In the genomic region with DNA sequence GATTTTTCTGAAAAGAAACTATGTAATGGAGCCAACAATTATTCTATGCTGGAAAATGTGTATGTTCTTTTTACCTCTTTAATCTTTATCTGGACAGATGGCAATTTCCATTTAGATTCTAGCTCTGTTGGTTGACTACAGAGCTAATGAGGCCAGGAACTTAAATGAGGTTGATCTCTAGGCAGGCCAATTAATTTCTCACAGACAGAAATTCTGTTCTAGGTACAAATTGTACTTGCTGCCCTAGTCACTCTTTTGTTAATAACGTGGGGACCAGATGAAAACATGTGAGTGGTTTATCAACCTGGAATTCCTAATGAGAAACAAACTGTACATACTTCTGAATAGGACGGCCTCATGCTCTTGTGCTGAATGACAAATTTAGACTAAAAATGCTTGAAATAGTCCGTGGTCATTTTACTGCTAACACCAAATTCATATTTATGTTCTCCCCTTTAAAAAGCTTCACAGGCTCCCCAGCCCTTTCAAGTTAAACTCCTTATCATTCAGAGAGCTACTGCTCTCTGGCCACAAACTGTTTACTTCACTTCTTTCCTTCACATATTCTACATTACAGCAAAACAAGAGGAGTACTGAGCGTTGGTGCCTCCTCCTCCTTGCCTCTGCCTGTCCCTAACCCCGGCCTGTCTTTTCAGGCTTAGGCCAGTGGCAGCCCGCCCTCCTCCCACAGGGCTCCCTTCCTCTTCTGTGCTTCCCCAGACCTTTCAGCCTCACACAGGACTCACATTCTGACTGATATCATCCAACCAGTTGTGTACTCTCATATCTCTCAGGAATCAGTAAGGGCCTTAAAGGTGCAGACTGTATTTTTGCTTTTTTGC, we compare ENCODE assay signal across 8 cellular contexts. TPM values are rescaled to one million over a fixed set of nuclear protein-coding genes. Genes with fewer than 3 reads are reported as not detected.
DNase-seq lines count a peak whose midpoint lies in the region; ATAC-seq lines count a peak whose summit lies in the region.

No MANE protein-coding gene starts in this region.

- peaks cover 13% of the 10 kb centered on the region for H3K36me3 ChIP-seq in KOPT-K1 (ENCODE audit: insufficient read depth, low read length)

- no peaks in the 10 kb centered on the region for H3K9me3 Mint-ChIP-seq in activated T-helper 2 cell treated with anti-CD3 and anti-CD28 coated beads, Interferon-gamma antibody, Interleukin-2, Interleukin-4, amounts not matched to agents 10 μg/mL and 5 μg/mL and 100 μg/mL, durations not matched to agents 14 hours and 24 hours and 36 hours
- peaks cover 2% of the 10 kb centered on the region for H3K9me3 Mint-ChIP-seq in stimulated activated memory B cell treated with anti-CD40 and anti-IgM and Interleukin-4, amounts not matched to agents 10 μg/mL and 1 μg/mL and 100 μg/mL, for 72 hours

- H3K27me3 Mint-ChIP-seq in activated T-helper 2 cell treated with anti-CD3 and anti-CD28 coated beads, Interferon-gamma antibody, Interleukin-2, Interleukin-4, amounts not matched to agents 10 μg/mL and 5 μg/mL and 100 μg/mL, durations not matched to agents 14 hours and 24 hours and 36 hours (ENCODE audit: low read depth) = no peaks in the 10 kb centered on the region
- no peaks in the 10 kb centered on the region for H3K27me3 Mint-ChIP-seq in stimulated activated memory B cell treated with anti-CD40 and anti-IgM and Interleukin-4, amounts not matched to agents 10 μg/mL and 1 μg/mL and 100 μg/mL, for 72 hours

- peaks cover 47% of the 10 kb centered on the region for H3K4me1 Mint-ChIP-seq in activated T-helper 2 cell treated with anti-CD3 and anti-CD28 coated beads, Interferon-gamma antibody, Interleukin-2, Interleukin-4, amounts not matched to agents 10 μg/mL and 5 μg/mL and 100 μg/mL, durations not matched to agents 14 hours and 24 hours and 36 hours (ENCODE audit: low read depth)
- peaks cover 34% of the 10 kb centered on the region for H3K4me1 Mint-ChIP-seq in stimulated activated memory B cell treated with anti-CD40 and anti-IgM and Interleukin-4, amounts not matched to agents 10 μg/mL and 1 μg/mL and 100 μg/mL, for 72 hours

- H3K4me3 Mint-ChIP-seq in activated T-helper 2 cell treated with anti-CD3 and anti-CD28 coated beads, Interferon-gamma antibody, Interleukin-2, Interleukin-4, amounts not matched to agents 10 μg/mL and 5 μg/mL and 100 μg/mL, durations not matched to agents 14 hours and 24 hours and 36 hours (ENCODE audit: low read depth) = peak overlapping the region; percentile 14
- H3K4me3 Mint-ChIP-seq in stimulated activated memory B cell treated with anti-CD40 and anti-IgM and Interleukin-4, amounts not matched to agents 10 μg/mL and 1 μg/mL and 100 μg/mL, for 72 hours = peak overlapping the region; percentile 27

- peaks cover 9% of the 10 kb centered on the region for H3K36me3 Mint-ChIP-seq in activated T-helper 2 cell treated with anti-CD3 and anti-CD28 coated beads, Interferon-gamma antibody, Interleukin-2, Interleukin-4, amounts not matched to agents 10 μg/mL and 5 μg/mL and 100 μg/mL, durations not matched to agents 14 hours and 24 hours and 36 hours (ENCODE audit: low read depth)
- peaks cover 19% of the 10 kb centered on the region for H3K36me3 Mint-ChIP-seq in stimulated activated memory B cell treated with anti-CD40 and anti-IgM and Interleukin-4, amounts not matched to agents 10 μg/mL and 1 μg/mL and 100 μg/mL, for 72 hours

- H3K27ac ChIP-seq in KOPT-K1 (ENCODE audit: low read depth, low read length, poor library complexity, severe bottlenecking) = peak overlapping the region; percentile 6

- H3K9me3 ChIP-seq in KOPT-K1 (ENCODE audit: insufficient read depth, low read length, poor library complexity, severe bottlenecking) = no peaks in the 10 kb centered on the region

- ATAC-seq in GM18498 (IDR thresholded peaks at IDR 0.05; ENCODE audit: unreplicated experiment) (peak; percentile 94), GM21737 (IDR thresholded peaks at IDR 0.05; ENCODE audit: unreplicated experiment) (peak; percentile 90)
- peak; percentile 97 for ATAC-seq in stimulated activated memory B cell treated with anti-CD40 and anti-IgM and Interleukin-4, amounts not matched to agents 10 μg/mL and 1 μg/mL and 100 μg/mL, for 72 hours

- intact Hi-C loops in activated T-helper 2 cell treated with anti-CD3 and anti-CD28 coated beads, Interferon-gamma antibody, Interleukin-2, Interleukin-4, amounts not matched to agents 10 μg/mL and 5 μg/mL and 100 μg/mL, durations not matched to agents 14 hours and 24 hours and 36 hours (cut with micrococcal nuclease) = loop anchor here (2.0 to 10.0 kb wide), 9 partner anchors 34 to 1707 kb away; no protein-coding TSS in a partner anchor

- DNase-seq in activated T-helper 2 cell treated with anti-CD3 and anti-CD28 coated beads, Interferon-gamma antibody, Interleukin-2, Interleukin-4, amounts not matched to agents 10 μg/mL and 5 μg/mL and 100 μg/mL, durations not matched to agents 14 hours and 24 hours and 36 hours (ENCODE audit: low spot score) = no peak
- DNase-seq in iPS-NIHi11 (ENCODE audit: low spot score) = peak; percentile 29
- DNase-seq in NCI-H1105 (lab: John Stamatoyannopoulos, UW) = no peak
- DNase-seq in COLO668 (lab: John Stamatoyannopoulos, UW; ENCODE audit: unreplicated experiment) = no peak

- peak overlapping the region; percentile 69 for H3K27ac Mint-ChIP-seq in activated T-helper 2 cell treated with anti-CD3 and anti-CD28 coated beads, Interferon-gamma antibody, Interleukin-2, Interleukin-4, amounts not matched to agents 10 μg/mL and 5 μg/mL and 100 μg/mL, durations not matched to agents 14 hours and 24 hours and 36 hours
- H3K27ac Mint-ChIP-seq in stimulated activated memory B cell treated with anti-CD40 and anti-IgM and Interleukin-4, amounts not matched to agents 10 μg/mL and 1 μg/mL and 100 μg/mL, for 72 hours = peak overlapping the region; percentile 63

RNA-seq across cellular contexts. Expression of a gene that starts 41.4 kb away (rescaled TPM):
- total RNA-seq in activated T-helper 2 cell treated with anti-CD3 and anti-CD28 coated beads, Interferon-gamma antibody, Interleukin-2, Interleukin-4, amounts not matched to agents 10 μg/mL and 5 μg/mL and 100 μg/mL, durations not matched to agents 14 hours and 24 hours and 36 hours = 19.9 and 20.6 TPM in 2 replicates
